8 cellular contexts compared by ENCODE assay signal in the genomic region with DNA sequence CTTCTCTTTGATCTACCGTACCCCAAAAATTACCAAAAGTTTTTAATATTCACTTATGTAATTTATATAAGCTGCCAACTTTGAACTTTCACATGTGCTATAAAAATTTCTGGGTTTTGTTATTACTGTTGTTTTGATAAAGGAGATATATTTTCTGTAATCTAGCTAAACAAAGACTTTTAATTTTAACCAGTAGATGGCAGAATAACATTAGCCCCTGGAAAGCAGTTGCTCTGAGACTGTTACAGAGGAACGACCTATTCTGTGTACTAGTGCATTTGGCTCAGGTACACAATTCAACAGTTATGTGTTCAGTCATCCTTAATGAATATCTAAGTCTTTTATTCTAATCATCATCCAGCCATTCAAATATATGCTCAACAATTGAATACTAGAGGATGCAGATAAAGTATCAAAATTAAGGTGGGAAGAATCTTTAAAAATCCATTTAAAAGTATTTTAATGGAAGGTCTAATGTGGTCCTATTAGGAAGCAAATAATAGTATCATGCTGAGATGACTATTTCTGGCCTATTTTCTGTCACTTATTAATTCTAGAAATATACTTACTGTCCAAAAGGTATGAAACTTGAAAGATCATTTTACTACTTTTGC. TPM values are rescaled to one million over a fixed set of nuclear protein-coding genes. Genes with fewer than 3 reads are reported as not detected.
A peak's percentile ranks its signal among the peaks of the same experiment; 100 is the strongest.
DNase-seq lines count a peak whose midpoint lies in the region; ATAC-seq and TF ChIP-seq lines count a peak whose summit lies in the region.

No MANE protein-coding gene starts in this region.

- H3K9me2 ChIP-seq in PC-9 (ENCODE audit: insufficient read depth) = no peaks in the 10 kb centered on the region

- TF ChIP-seq CTCF in GM20000 (IDR thresholded peaks at IDR 0.05; ENCODE audit: extremely low read depth, missing control alignments) (peak; percentile 5), PC-9 (conservative IDR thresholded peaks at IDR 0.05) (peak; percentile 72), epithelial cell of esophagus (IDR thresholded peaks at IDR 0.05; ENCODE audit: insufficient read depth, low read depth, low read length, missing control alignments) (peak; percentile 66), neural crest cell (conservative IDR thresholded peaks at IDR 0.05) (peak; percentile 84)

- ATAC-seq in HG03558 (IDR thresholded peaks at IDR 0.05; ENCODE audit: extremely low read depth, unreplicated experiment) = peak; percentile 69

- peak; percentile 17 for DNase-seq in GDM1 (lab: John Stamatoyannopoulos, UW)
- DNase-seq in GM20000 (ENCODE audit: low spot score) = peak; percentile 55
- no peak for DNase-seq in PC-9
- peak; percentile 54 for DNase-seq in epithelial cell of esophagus (ENCODE audit: low read depth)
- no peak for DNase-seq in neural crest cell (ENCODE audit: low read depth, low spot score)
- no peak for DNase-seq in mucosa of gallbladder (ENCODE audit: low spot score)
- no peak for DNase-seq in stimulated activated CD4-positive, alpha-beta T cell treated with anti-CD3 and anti-CD28 coated beads, Interleukin-15, amount 100 ng/mL, for 24 hours

- no peaks in the 10 kb centered on the region for H3F3A ChIP-seq in PC-9 (ENCODE audit: insufficient read depth, low read depth)

- H4K20me1 ChIP-seq in PC-9 (ENCODE audit: insufficient read depth) = no peaks in the 10 kb centered on the region

- no peaks in the 10 kb centered on the region for H3K4me1 ChIP-seq in PC-9 (replicated peaks; ENCODE audit: insufficient read depth)

- no peak overlapping the region for H3K4me2 ChIP-seq in PC-9

- intact Hi-C loops in PC-9 (cut with micrococcal nuclease; ENCODE audit: unreplicated experiment) = loop anchor here (1.0 to 10.0 kb wide), 6 partner anchors 136 to 1126 kb away; a partner anchor contains a TSS

- H3K79me2 ChIP-seq in PC-9 (ENCODE audit: low read depth) = peaks cover 19% of the 10 kb centered on the region

- no peaks in the 10 kb centered on the region for H3K9me3 Mint-ChIP-seq in neural crest cell

- POLR2A ChIA-PET in PC-9 (lab: Charles Lee; ENCODE audit: unreplicated experiment) = interaction anchor here (0.6 kb wide), 1 partner anchor 132 kb away, joined by 4 read pairs; no protein-coding TSS in a partner anchor

- no peaks in the 10 kb centered on the region for H3K27me3 ChIP-seq in PC-9 (ENCODE audit: insufficient read depth, low read depth)

- no peaks in the 10 kb centered on the region for H3K27me3 Mint-ChIP-seq in neural crest cell (ENCODE audit: low read depth)

- CTCF ChIA-PET in PC-9 (lab: Charles Lee) = interaction anchor here (0.6 to 1.1 kb wide), 4 partner anchors 9 to 237 kb away, joined by 3 to 7 read pairs (median 4); a partner anchor contains a TSS

- H3K4me3 Mint-ChIP-seq in neural crest cell = no peak overlapping the region

- 0 out of 2 replicates have a peak, but pooled peaks cover 3% of the 10 kb centered on the region for H3K36me3 ChIP-seq in PC-9 (ENCODE audit: low read depth)

- H2AFZ ChIP-seq in PC-9 = no peak overlapping the region

- H3K9me3 ChIP-seq in PC-9 (ENCODE audit: insufficient read depth, low read depth) = no peaks in the 10 kb centered on the region

- H3K4me3 ChIP-seq in PC-9 (no peak overlapping the region), epithelial cell of esophagus (ENCODE audit: low read length) (no peak overlapping the region)

- peaks cover 13% of the 10 kb centered on the region for H3K4me1 Mint-ChIP-seq in neural crest cell

- H3K36me3 Mint-ChIP-seq in neural crest cell (ENCODE audit: low read depth) = peaks cover 10% of the 10 kb centered on the region

- H3K27ac Mint-ChIP-seq in neural crest cell (ENCODE audit: unreplicated experiment) = no peak overlapping the region

- BruUV-seq in PC-9 (replicated peaks; lab: Mats Ljungman, UMichigan) = no TSS peak

- H3K27ac ChIP-seq in PC-9 = no peak overlapping the region

RNA-seq across cellular contexts. Expression of a gene that starts 8.6 kb away (rescaled TPM):
- total RNA-seq in PC-9 (2021) = 9.1 and 10.5 TPM in 2 replicates
- 31.0 and 31.7 TPM in 2 replicates for total RNA-seq in neural crest cell
- 25.0 TPM for total RNA-seq in mucosa of gallbladder

RNA-seq across cellular contexts. Expression of a gene that starts 21.5 kb away (rescaled TPM):
- total RNA-seq in PC-9 (2021) (not detected in 2 replicates), neural crest cell (not detected in 2 replicates), mucosa of gallbladder (not detected)

RNA-seq across cellular contexts. Expression of a gene that starts 24.1 kb away (rescaled TPM):
- not detected in 2 replicates for total RNA-seq in PC-9 (2021)
- total RNA-seq in neural crest cell = not detected in 2 replicates
- not detected for total RNA-seq in mucosa of gallbladder

RNA-seq across cellular contexts. Expression of a gene that starts 41.2 kb away (rescaled TPM):
- total RNA-seq in PC-9 (2021) (not detected in 2 replicates), neural crest cell (not detected in 2 replicates), mucosa of gallbladder (not detected)

RNA-seq across cellular contexts. Expression of a gene that starts 58.6 kb away (rescaled TPM):
- total RNA-seq in PC-9 (2021) (not detected in 2 replicates), neural crest cell (not detected in 2 replicates), mucosa of gallbladder (not detected)

Comparison
In these comparisons a context has a peak if more than half of its experiments do, and no peak if none do; other contexts are left out.
1. DNase-seq: peak in GDM1 (single experiment), GM20000 (single experiment) and epithelial cell of esophagus (single experiment); none in PC-9 (0 of 2), neural crest cell (single experiment), mucosa of gallbladder (single experiment) and stimulated activated CD4-positive, alpha-beta T cell treated with anti-CD3 and anti-CD28 coated beads, Interleukin-15, amount 100 ng/mL, for 24 hours (single experiment).
2. CTCF ChIP-seq: peak in every context shown above with its lines; median percentile 84 in neural crest cell; 72 in PC-9; 66 in epithelial cell of esophagus; 5 in GM20000.